Comparison of ENCODE assay signal across 1 cellular context in the genomic region with DNA sequence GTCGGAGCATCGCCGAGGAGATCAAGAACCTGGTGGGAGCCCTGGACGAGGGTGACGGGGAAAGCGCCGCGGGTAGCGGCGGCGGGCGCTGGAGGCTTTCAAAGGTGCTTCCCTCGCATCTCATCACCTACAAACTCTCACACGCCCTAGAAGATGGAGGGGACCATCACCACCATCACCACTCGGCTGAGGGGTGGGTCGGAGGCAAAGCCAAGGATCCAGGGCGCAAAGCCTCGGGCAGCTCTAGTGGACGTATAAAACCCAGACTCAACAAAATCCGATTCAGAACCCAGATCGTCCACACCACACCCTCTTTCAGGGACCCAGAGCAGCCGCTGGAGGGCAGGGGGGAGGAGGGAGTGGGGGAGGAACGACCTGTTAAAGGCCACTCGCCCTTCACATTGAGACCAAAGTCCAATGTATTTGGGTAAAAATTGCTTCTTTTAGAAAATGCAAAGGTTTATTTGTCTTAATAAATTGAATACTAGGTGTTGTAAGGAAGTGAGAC.
TF ChIP-seq lines count a peak whose summit lies in the region.

No MANE protein-coding gene starts in this region.

TF ChIP-seq in HCT116, 20 proteins besides CTCF, POLR2A, EP300 and RAD21 (continued from another document):
- TF ChIP-seq, protein P1, sequence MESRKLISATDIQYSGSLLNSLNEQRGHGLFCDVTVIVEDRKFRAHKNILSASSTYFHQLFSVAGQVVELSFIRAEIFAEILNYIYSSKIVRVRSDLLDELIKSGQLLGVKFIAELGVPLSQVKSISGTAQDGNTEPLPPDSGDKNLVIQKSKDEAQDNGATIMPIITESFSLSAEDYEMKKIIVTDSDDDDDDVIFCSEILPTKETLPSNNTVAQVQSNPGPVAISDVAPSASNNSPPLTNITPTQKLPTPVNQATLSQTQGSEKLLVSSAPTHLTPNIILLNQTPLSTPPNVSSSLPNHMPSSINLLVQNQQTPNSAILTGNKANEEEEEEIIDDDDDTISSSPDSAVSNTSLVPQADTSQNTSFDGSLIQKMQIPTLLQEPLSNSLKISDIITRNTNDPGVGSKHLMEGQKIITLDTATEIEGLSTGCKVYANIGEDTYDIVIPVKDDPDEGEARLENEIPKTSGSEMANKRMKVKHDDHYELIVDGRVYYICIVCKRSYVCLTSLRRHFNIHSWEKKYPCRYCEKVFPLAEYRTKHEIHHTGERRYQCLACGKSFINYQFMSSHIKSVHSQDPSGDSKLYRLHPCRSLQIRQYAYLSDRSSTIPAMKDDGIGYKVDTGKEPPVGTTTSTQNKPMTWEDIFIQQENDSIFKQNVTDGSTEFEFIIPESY (IDR thresholded peaks at IDR 0.05; ENCODE audit: extremely low read depth, insufficient replicate concordance, low read length), result no peak
- no peak for TF ChIP-seq EZH2phosphoT487 (IDR thresholded peaks at IDR 0.05; ENCODE audit: borderline replicate concordance)
- TF ChIP-seq YY1 (IDR thresholded peaks at IDR 0.05; ENCODE audit: extremely low read depth, insufficient replicate concordance, low read depth, low read length), result no peak
- TF ChIP-seq FOSL1 (IDR thresholded peaks at IDR 0.05; ENCODE audit: low read depth), result no peak
- no peak for TF ChIP-seq EZH2 (IDR thresholded peaks at IDR 0.05)
- TF ChIP-seq, protein P2, sequence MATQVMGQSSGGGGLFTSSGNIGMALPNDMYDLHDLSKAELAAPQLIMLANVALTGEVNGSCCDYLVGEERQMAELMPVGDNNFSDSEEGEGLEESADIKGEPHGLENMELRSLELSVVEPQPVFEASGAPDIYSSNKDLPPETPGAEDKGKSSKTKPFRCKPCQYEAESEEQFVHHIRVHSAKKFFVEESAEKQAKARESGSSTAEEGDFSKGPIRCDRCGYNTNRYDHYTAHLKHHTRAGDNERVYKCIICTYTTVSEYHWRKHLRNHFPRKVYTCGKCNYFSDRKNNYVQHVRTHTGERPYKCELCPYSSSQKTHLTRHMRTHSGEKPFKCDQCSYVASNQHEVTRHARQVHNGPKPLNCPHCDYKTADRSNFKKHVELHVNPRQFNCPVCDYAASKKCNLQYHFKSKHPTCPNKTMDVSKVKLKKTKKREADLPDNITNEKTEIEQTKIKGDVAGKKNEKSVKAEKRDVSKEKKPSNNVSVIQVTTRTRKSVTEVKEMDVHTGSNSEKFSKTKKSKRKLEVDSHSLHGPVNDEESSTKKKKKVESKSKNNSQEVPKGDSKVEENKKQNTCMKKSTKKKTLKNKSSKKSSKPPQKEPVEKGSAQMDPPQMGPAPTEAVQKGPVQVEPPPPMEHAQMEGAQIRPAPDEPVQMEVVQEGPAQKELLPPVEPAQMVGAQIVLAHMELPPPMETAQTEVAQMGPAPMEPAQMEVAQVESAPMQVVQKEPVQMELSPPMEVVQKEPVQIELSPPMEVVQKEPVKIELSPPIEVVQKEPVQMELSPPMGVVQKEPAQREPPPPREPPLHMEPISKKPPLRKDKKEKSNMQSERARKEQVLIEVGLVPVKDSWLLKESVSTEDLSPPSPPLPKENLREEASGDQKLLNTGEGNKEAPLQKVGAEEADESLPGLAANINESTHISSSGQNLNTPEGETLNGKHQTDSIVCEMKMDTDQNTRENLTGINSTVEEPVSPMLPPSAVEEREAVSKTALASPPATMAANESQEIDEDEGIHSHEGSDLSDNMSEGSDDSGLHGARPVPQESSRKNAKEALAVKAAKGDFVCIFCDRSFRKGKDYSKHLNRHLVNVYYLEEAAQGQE (IDR thresholded peaks at IDR 0.05; ENCODE audit: low read depth), result no peak
- no peak for TF ChIP-seq ZFX (IDR thresholded peaks at IDR 0.05)
- TF ChIP-seq JUND (IDR thresholded peaks at IDR 0.05), result no peak
- no peak for TF ChIP-seq TCF7L2 (IDR thresholded peaks at IDR 0.05; ENCODE audit: borderline replicate concordance, extremely low read depth, insufficient read depth, insufficient read length)
- TF ChIP-seq CBX3 (IDR thresholded peaks at IDR 0.05; ENCODE audit: low read depth), result no peak
- no peak for TF ChIP-seq CEBPB (IDR thresholded peaks at IDR 0.05; ENCODE audit: low read depth)
- TF ChIP-seq, protein P3, sequence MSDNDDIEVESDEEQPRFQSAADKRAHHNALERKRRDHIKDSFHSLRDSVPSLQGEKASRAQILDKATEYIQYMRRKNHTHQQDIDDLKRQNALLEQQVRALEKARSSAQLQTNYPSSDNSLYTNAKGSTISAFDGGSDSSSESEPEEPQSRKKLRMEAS (IDR thresholded peaks at IDR 0.05), result no peak
- TF ChIP-seq ZNF274 (IDR thresholded peaks at IDR 0.05; ENCODE audit: low read depth, low read length), result no peak
- TF ChIP-seq EGR1 (IDR thresholded peaks at IDR 0.05; ENCODE audit: low read depth), result no peak
